ENCODE assay signal across 18 cellular contexts in genomic region chr9:130885422-130886375, GRCh38. TPM values are rescaled to one million over a fixed set of nuclear protein-coding genes. Genes with fewer than 3 reads are reported as not detected.
A peak's percentile ranks its signal among the peaks of the same experiment; 100 is the strongest.
DNase-seq lines count a peak whose midpoint lies in the region; ATAC-seq and TF ChIP-seq lines count a peak whose summit lies in the region.
"Had no signal": no experiment of that assay in that cellular context is flagged by ENCODE, and none has a peak within 500 bp of the region (broad histone marks: within the 10 kb centered on the region; RNA-seq: fewer than 3 reads in every experiment).

No MANE protein-coding gene starts in this region.

- no peak overlapping the region for H3K4me3 ChIP-seq in left ventricle myocardium inferior
- H3K4me3 ChIP-seq in aorta (ENCODE audit: low read length in 2 of 2): no peak overlapping the region
- H3K4me3 ChIP-seq: left lung had no signal

- no peak overlapping the region for H3K4me3 Mint-ChIP-seq in mesothelial cell of epicardium
- H3K4me3 Mint-ChIP-seq: naive thymus-derived CD4-positive, alpha-beta T cell had no signal

- DNase-seq in left cardiac atrium: no peak
- DNase-seq in left ventricle myocardium inferior: no peak
- no peak for DNase-seq in mesothelial cell of epicardium (ENCODE audit: low spot score in 2 of 2, unreplicated experiment in 2 of 2)
- DNase-seq in aorta: no peak
- DNase-seq in NCI-H446 (lab: John Stamatoyannopoulos, UW): no peak
- DNase-seq: activated effector memory CD4-positive, alpha-beta T cell treated with anti-CD3 and anti-CD28 coated beads, Interleukin-2, amount 50 U/mL, for 16 hours; Caco-2; effector CD8-positive, alpha-beta T cell; Karpas-422; naive thymus-derived CD4-positive, alpha-beta T cell; NCI-H1105 treated with DMSO at 0.1 percent for 48 hours had no signal

- ATAC-seq in left cardiac atrium (peak; percentile 4 to 35), aorta (ENCODE audit: low FRiP score) (peak; percentile 19), GM18498 (IDR thresholded peaks at IDR 0.05; ENCODE audit: unreplicated experiment) (no peak), GM18519 (IDR thresholded peaks at IDR 0.05; ENCODE audit: low FRiP score, unreplicated experiment) (no peak)
- ATAC-seq: naive thymus-derived CD4-positive, alpha-beta T cell; Panc1 had no signal

- H3K9me3 ChIP-seq in left ventricle myocardium inferior (replicated peaks) (no peaks in the 10 kb centered on the region), aorta (ENCODE audit: control insufficient read depth, low read length) (no peaks in the 10 kb centered on the region)
- H3K9me3 ChIP-seq: Caco-2, left lung had no signal

- H3K27me3 ChIP-seq in left ventricle myocardium inferior (ENCODE audit: low read depth): no peaks in the 10 kb centered on the region
- no peaks in the 10 kb centered on the region for H3K27me3 ChIP-seq in aorta (ENCODE audit: control insufficient read depth in 1 of 2, insufficient read depth in 2 of 2, low read length in 1 of 2)
- H3K27me3 ChIP-seq: left lung had no signal

- H3K36me3 ChIP-seq in left ventricle myocardium inferior (peaks cover 95% of the 10 kb centered on the region), aorta (ENCODE audit: control insufficient read depth in 1 of 2, insufficient read depth in 2 of 2, low read length in 1 of 2) (peaks cover 0 to 19% of the 10 kb centered on the region in 2 donors)

- TF ChIP-seq CTCF in left ventricle myocardium inferior (IDR thresholded peaks at IDR 0.05; ENCODE audit: borderline replicate concordance) (no peak), mesothelial cell of epicardium (IDR thresholded peaks at IDR 0.05; ENCODE audit: unreplicated experiment) (no peak)

- H3K27ac ChIP-seq in left ventricle myocardium inferior (replicated peaks): no peak overlapping the region
- peak overlapping the region; percentile 19 for H3K27ac ChIP-seq in cingulate gyrus (ENCODE audit: low read depth, low read length)
- no peak overlapping the region for H3K27ac ChIP-seq in aorta (ENCODE audit: low read depth in 1 of 2, low read length in 2 of 2)
- H3K27ac ChIP-seq: left lung had no signal

- peaks cover 3% of the 10 kb centered on the region for H3K4me1 Mint-ChIP-seq in mesothelial cell of epicardium
- H3K4me1 Mint-ChIP-seq: naive thymus-derived CD4-positive, alpha-beta T cell had no signal

- WGBS in aorta, 2 donors: 71 to 72% methylated on average over 38 of the region's 38 CpGs

- H3K4me1 ChIP-seq in left ventricle myocardium inferior: no peaks in the 10 kb centered on the region
- H3K4me1 ChIP-seq in aorta (ENCODE audit: control insufficient read depth in 1 of 2, insufficient read depth in 2 of 2, low read length in 2 of 2): no peaks in the 10 kb centered on the region
- H3K4me1 ChIP-seq: Caco-2, left lung had no signal

- no peaks in the 10 kb centered on the region for H3K27me3 Mint-ChIP-seq in mesothelial cell of epicardium (ENCODE audit: low read depth)
- H3K27me3 Mint-ChIP-seq: naive thymus-derived CD4-positive, alpha-beta T cell had no signal

- intact Hi-C loops in left cardiac atrium (cut with DNase I): no loop called here
- intact Hi-C loops in left ventricle myocardium inferior (cut with micrococcal nuclease): no loop called here
- intact Hi-C loops in aorta (cut with DNase I): no loop called here

- H3K9me3 Mint-ChIP-seq in mesothelial cell of epicardium: no peaks in the 10 kb centered on the region
- H3K9me3 Mint-ChIP-seq: naive thymus-derived CD4-positive, alpha-beta T cell had no signal

- H3K36me3 Mint-ChIP-seq in mesothelial cell of epicardium: peaks cover 40% of the 10 kb centered on the region

- peak overlapping the region; percentile 34 for H3K27ac Mint-ChIP-seq in mesothelial cell of epicardium

RNA-seq across cellular contexts. Expression of gene QRFP, which starts 10.9 kb away (rescaled TPM):
- total RNA-seq in left cardiac atrium: not detected
- total RNA-seq in left ventricle myocardium inferior: not detected
- total RNA-seq in mesothelial cell of epicardium: not detected in 3 replicates
- not detected for total RNA-seq in aorta
- polyA plus RNA-seq in aorta: not detected
- total RNA-seq: Caco-2; G401; naive thymus-derived CD4-positive, alpha-beta T cell; renal cortical epithelial cell had no signal
- polyA plus RNA-seq: naive thymus-derived CD4-positive, alpha-beta T cell had no signal

RNA-seq across cellular contexts. Expression of gene ABL1, which starts 50.6 kb away (rescaled TPM):
- 10 to 100 TPM; 40.8 to 55.4 TPM for total RNA-seq in left cardiac atrium
- total RNA-seq in left ventricle myocardium inferior: 30.7 TPM
- total RNA-seq in mesothelial cell of epicardium: 112 to 118 TPM (median 117 TPM) in 3 replicates
- 10 to 100 TPM; 91.7 to 98.7 TPM for total RNA-seq in aorta
- polyA plus RNA-seq in aorta: 10 to 100 TPM; 12.8 to 38.5 TPM

RNA-seq across cellular contexts. Expression of gene FIBCD1, which starts 53.3 kb away (rescaled TPM):
- total RNA-seq in left cardiac atrium (1 to 10 TPM; 1.0 to 2.2 TPM), left ventricle myocardium inferior (0.58 TPM), mesothelial cell of epicardium (1.5 to 2.2 TPM (median 1.8 TPM) in 3 replicates), aorta (not detected)
- under 1 TPM in 1 of 2 donors, not detected in 1; 0.13 TPM for polyA plus RNA-seq in aorta
- total RNA-seq: Caco-2; naive thymus-derived CD4-positive, alpha-beta T cell had no signal
- polyA plus RNA-seq: naive thymus-derived CD4-positive, alpha-beta T cell had no signal

Comparison
In these comparisons a context has a peak if more than half of its experiments do, and no peak if none do; other contexts are left out.
1. ATAC-seq: peak in left cardiac atrium (2 of 2) and aorta (single experiment); none in GM18498 (single experiment) and GM18519 (single experiment).